In the genomic region with DNA sequence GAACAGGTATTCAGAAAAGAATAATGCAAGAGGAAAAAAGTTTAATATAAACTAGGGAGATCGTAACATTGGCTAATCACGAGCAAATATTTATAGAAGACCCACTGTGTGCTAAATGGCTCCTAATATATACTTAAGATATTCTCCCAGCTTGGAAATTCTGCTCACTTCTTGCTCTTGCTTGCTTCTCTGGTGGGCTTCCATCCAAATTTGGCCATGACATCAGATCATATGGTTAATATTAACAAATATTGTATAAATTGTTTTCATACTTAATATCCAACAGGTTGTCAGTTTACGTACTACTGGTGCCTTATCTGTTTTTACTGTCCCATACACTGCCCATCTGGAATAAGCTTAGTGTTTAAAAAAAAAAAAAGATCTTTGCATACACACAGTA, we compare ENCODE assay signal across 9 cellular contexts. TPM values are rescaled to one million over a fixed set of nuclear protein-coding genes. Genes with fewer than 3 reads are reported as not detected.
DNase-seq lines count a peak whose midpoint lies in the region; ATAC-seq and TF ChIP-seq lines count a peak whose summit lies in the region.
"Had no signal": no experiment of that assay in that cellular context is flagged by ENCODE, and none has a peak within 500 bp of the region (broad histone marks: within the 10 kb centered on the region; RNA-seq: fewer than 3 reads in every experiment).

No MANE protein-coding gene starts in this region.

- DNase-seq in CD8-positive, alpha-beta T cell, result no peak
- DNase-seq in endodermal cell (no peak), osteoblast (ENCODE audit: insufficient read length, low spot score, missing footprints) (no peak), NCI-H2107 (lab: John Stamatoyannopoulos, UW) (no peak), NCI-H226 (no peak)
- DNase-seq: activated CD8-positive, alpha-beta memory T cell treated with anti-CD3 and anti-CD28 coated beads for 24 hours had no signal

- CTCF ChIA-PET in CD8-positive, alpha-beta T cell (lab: Charles Lee), result interaction anchor here (0.8 to 5.3 kb wide), 5 partner anchors 10 to 206 kb away, joined by 3 to 50 read pairs (median 6); a partner anchor contains a TSS

- H3K27ac ChIP-seq in CD8-positive, alpha-beta T cell (ENCODE audit: low read depth, low read length), result peak overlapping the region; percentile 88
- H3K27ac ChIP-seq in OCI-LY1 (ENCODE audit: low read depth, low read length, poor library complexity, severe bottlenecking) (peak overlapping the region; percentile 95), endodermal cell (ENCODE audit: low read depth, low read length) (peak overlapping the region; percentile 100), osteoblast (ENCODE audit: low read depth, low read length) (peak overlapping the region; percentile 65)

- H3K9ac ChIP-seq in OCI-LY1 (ENCODE audit: low read length) (peak overlapping the region; percentile 96), endodermal cell (ENCODE audit: extremely low read depth, low read length, poor library complexity, severe bottlenecking) (peak overlapping the region; percentile 90)

- no peak for ATAC-seq in CD8-positive, alpha-beta T cell
- ATAC-seq in GM19035 (IDR thresholded peaks at IDR 0.05; ENCODE audit: unreplicated experiment) (no peak), GM18502 (IDR thresholded peaks at IDR 0.05; ENCODE audit: poor library complexity, unreplicated experiment) (no peak)

- TF ChIP-seq CTCF in CD8-positive, alpha-beta T cell (IDR thresholded peaks at IDR 0.05), result no peak
- TF ChIP-seq CTCF in OCI-LY1 (IDR thresholded peaks at IDR 0.05; ENCODE audit: low read length) (no peak), endodermal cell (conservative IDR thresholded peaks at IDR 0.05) (no peak), osteoblast (IDR thresholded peaks at IDR 0.05; ENCODE audit: extremely low read depth, low read depth, low read length) (no peak)

- WGBS in endodermal cell (ENCODE audit: insufficient coverage in 1 of 2, insufficient read length in 1 of 2), 2 experiments, result 32 to 43% methylated on average over 1 to 2 of the region's 3 CpGs

- peaks cover 49% of the 10 kb centered on the region for H3K36me3 Mint-ChIP-seq in CD8-positive, alpha-beta T cell
- H3K36me3 Mint-ChIP-seq in endodermal cell (ENCODE audit: low read depth), result peaks cover 31% of the 10 kb centered on the region

- no peak overlapping the region for H2AFZ ChIP-seq in OCI-LY1 (ENCODE audit: low read length)
- no peak overlapping the region for H2AFZ ChIP-seq in osteoblast (ENCODE audit: low read length)

- H3F3A ChIP-seq in OCI-LY1 (ENCODE audit: insufficient read depth, low read length), result peaks cover 21% of the 10 kb centered on the region; the same call in 1 of the 2 replicates

- H3K27ac Mint-ChIP-seq in CD8-positive, alpha-beta T cell, result peak overlapping the region; percentile 99
- peak overlapping the region; percentile 95 for H3K27ac Mint-ChIP-seq in endodermal cell

- no peaks in the 10 kb centered on the region for H3K36me3 ChIP-seq in CD8-positive, alpha-beta T cell (ENCODE audit: insufficient read depth, low read length)
- H3K36me3 ChIP-seq in OCI-LY1 (ENCODE audit: insufficient read depth, low read length) (peaks cover 34% of the 10 kb centered on the region), endodermal cell (ENCODE audit: control insufficient read depth, insufficient read depth, low read length) (peaks cover 41% of the 10 kb centered on the region), osteoblast (ENCODE audit: insufficient read depth, low read length) (peaks cover 27% of the 10 kb centered on the region)

- intact Hi-C loops in CD8-positive, alpha-beta T cell (cut with DNase I, micrococcal nuclease), result loop anchor here (2.0 to 10.0 kb wide), 6 partner anchors 14 to 1728 kb away; a partner anchor contains a TSS

- POLR2A ChIA-PET in CD8-positive, alpha-beta T cell (lab: Charles Lee), result interaction anchor here (1.0 to 27.3 kb wide), 6 partner anchors 7 to 134 kb away, joined by 3 to 762 read pairs (median 8); a partner anchor contains a TSS

- H3K27me3 Mint-ChIP-seq in CD8-positive, alpha-beta T cell (ENCODE audit: low read depth), result no peaks in the 10 kb centered on the region
- no peaks in the 10 kb centered on the region for H3K27me3 Mint-ChIP-seq in endodermal cell (ENCODE audit: insufficient read depth)

- no peaks in the 10 kb centered on the region for H3K9me3 Mint-ChIP-seq in CD8-positive, alpha-beta T cell
- H3K9me3 Mint-ChIP-seq in endodermal cell, result no peaks in the 10 kb centered on the region

- peaks cover 16% of the 10 kb centered on the region for H3K79me2 ChIP-seq in OCI-LY1 (ENCODE audit: insufficient read depth, low read length)
- H3K79me2 ChIP-seq in osteoblast (ENCODE audit: insufficient read depth, low read length), result peaks cover 46% of the 10 kb centered on the region

- H3K9me2 ChIP-seq in OCI-LY1 (ENCODE audit: low read depth, low read length), result no peaks in the 10 kb centered on the region

- peak overlapping the region; percentile 94 for H3K4me3 Mint-ChIP-seq in CD8-positive, alpha-beta T cell
- H3K4me3 Mint-ChIP-seq in endodermal cell, result peak overlapping the region; percentile 79

- peak overlapping the region; percentile 84 for H3K4me3 ChIP-seq in CD8-positive, alpha-beta T cell (ENCODE audit: low read depth, low read length)
- peak overlapping the region; percentile 86 for H3K4me3 ChIP-seq in OCI-LY1 (ENCODE audit: low read depth, low read length, poor library complexity, severe bottlenecking)
- H3K4me3 ChIP-seq in endodermal cell (ENCODE audit: low read length), result peak overlapping the region; percentile 92
- peak overlapping the region; percentile 86 for H3K4me3 ChIP-seq in osteoblast (ENCODE audit: insufficient read depth, low read length)

- no peaks in the 10 kb centered on the region for H3K9me3 ChIP-seq in CD8-positive, alpha-beta T cell (ENCODE audit: low read length)
- no peaks in the 10 kb centered on the region for H3K9me3 ChIP-seq in OCI-LY1 (ENCODE audit: low read length)
- H3K9me3 ChIP-seq in endodermal cell (ENCODE audit: control insufficient read depth, low read length), result no peaks in the 10 kb centered on the region
- no peaks in the 10 kb centered on the region for H3K9me3 ChIP-seq in osteoblast (ENCODE audit: low read depth, low read length)

- H4K20me1 ChIP-seq in OCI-LY1 (ENCODE audit: insufficient read depth, low read length) (no peaks in the 10 kb centered on the region), osteoblast (ENCODE audit: insufficient read depth, low read length) (peaks cover 5% of the 10 kb centered on the region)

- H3K4me1 ChIP-seq in CD8-positive, alpha-beta T cell (ENCODE audit: insufficient read depth, low read length), result peaks cover 34% of the 10 kb centered on the region
- H3K4me1 ChIP-seq in OCI-LY1 (ENCODE audit: insufficient read depth, low read length, severe bottlenecking), result peaks cover 51% of the 10 kb centered on the region
- H3K4me1 ChIP-seq in endodermal cell (ENCODE audit: control insufficient read depth, insufficient read depth, low read length), result no peaks in the 10 kb centered on the region
- peaks cover 34% of the 10 kb centered on the region for H3K4me1 ChIP-seq in osteoblast (ENCODE audit: insufficient read depth, low read length)

- H3K27me3 ChIP-seq in CD8-positive, alpha-beta T cell (ENCODE audit: insufficient read depth, low read length), result no peaks in the 10 kb centered on the region
- H3K27me3 ChIP-seq in OCI-LY1 (ENCODE audit: insufficient read depth, low read length), result no peaks in the 10 kb centered on the region
- no peaks in the 10 kb centered on the region for H3K27me3 ChIP-seq in endodermal cell (ENCODE audit: control insufficient read depth, insufficient read depth, low read length, poor library complexity, severe bottlenecking)
- H3K27me3 ChIP-seq in osteoblast (ENCODE audit: insufficient read depth, low read length), result no peaks in the 10 kb centered on the region

- H3K4me2 ChIP-seq in OCI-LY1 (ENCODE audit: low read length), result peak overlapping the region; percentile 96
- peak overlapping the region; percentile 100 for H3K4me2 ChIP-seq in osteoblast (ENCODE audit: insufficient read depth, low read length)

- H3K4me1 Mint-ChIP-seq in CD8-positive, alpha-beta T cell (ENCODE audit: low read depth), result peaks cover 59% of the 10 kb centered on the region
- H3K4me1 Mint-ChIP-seq in endodermal cell, result peaks cover 22% of the 10 kb centered on the region

RNA-seq across cellular contexts. Expression of a gene that starts 1.1 kb away (rescaled TPM):
- total RNA-seq in CD8-positive, alpha-beta T cell, result 10 to 100 TPM; 17.4 to 17.7 TPM
- 10 to 100 TPM; 19.5 to 23.4 TPM for total RNA-seq in endodermal cell
- polyA plus RNA-seq in endodermal cell (2013, experiment 1 of 2), result 27.2 TPM
- 25.9 TPM for polyA plus RNA-seq in endodermal cell (2013, experiment 2 of 2)
- 31.8 and 35.8 TPM in 2 replicates for total RNA-seq in osteoblast

RNA-seq across cellular contexts. Expression of a gene that starts 27.7 kb away (rescaled TPM):
- 100 to 1,000 TPM; 411 to 415 TPM for total RNA-seq in CD8-positive, alpha-beta T cell
- total RNA-seq in endodermal cell (100 to 1,000 TPM; 517 to 556 TPM), osteoblast (214 and 240 TPM in 2 replicates)
- polyA plus RNA-seq in endodermal cell (2013, experiment 1 of 2), result 401 TPM
- 378 TPM for polyA plus RNA-seq in endodermal cell (2013, experiment 2 of 2)
